7 cellular contexts compared by ENCODE assay signal in the genomic region with DNA sequence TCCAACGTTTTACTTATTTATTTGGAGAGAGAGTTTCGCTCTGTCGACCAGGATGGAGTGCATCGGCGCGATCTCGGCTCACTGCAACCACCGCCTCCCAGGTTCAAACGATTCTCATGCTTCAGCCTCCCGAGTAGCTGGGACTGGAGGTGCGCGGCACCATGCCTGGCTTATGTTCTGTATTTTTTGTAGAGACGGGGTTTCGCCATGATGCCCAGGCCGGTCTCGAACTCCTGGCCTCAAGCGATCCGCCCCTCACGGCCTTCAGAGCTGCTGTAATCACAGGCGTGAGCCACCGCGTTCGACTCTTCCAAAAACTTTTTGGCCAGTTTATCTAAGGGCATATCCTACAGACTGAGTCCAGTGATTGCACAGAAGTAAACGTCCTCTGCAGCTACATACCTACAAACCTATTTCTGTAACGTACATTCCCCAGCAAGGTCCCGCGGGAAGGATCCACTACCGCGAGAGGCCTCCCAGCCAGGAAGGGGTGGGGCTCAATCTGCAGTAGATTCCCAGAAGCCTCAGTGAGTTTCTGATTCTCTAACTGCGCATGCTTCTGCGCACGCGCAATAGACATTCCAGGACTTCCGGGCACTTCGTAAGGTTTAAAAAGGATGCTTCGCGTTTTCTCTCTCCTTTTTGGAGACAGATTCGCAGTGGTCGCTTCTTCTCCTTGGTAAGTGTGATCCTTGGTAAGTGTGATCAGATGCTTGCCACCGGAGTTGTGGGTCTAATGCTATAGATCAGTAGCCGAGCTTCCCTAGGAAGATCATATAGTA. TPM values are rescaled to one million over a fixed set of nuclear protein-coding genes. Genes with fewer than 3 reads are reported as not detected.
DNase-seq lines count a peak whose midpoint lies in the region; ATAC-seq, FAIRE-seq and TF ChIP-seq lines count a peak whose summit lies in the region.

A gene with protein sequence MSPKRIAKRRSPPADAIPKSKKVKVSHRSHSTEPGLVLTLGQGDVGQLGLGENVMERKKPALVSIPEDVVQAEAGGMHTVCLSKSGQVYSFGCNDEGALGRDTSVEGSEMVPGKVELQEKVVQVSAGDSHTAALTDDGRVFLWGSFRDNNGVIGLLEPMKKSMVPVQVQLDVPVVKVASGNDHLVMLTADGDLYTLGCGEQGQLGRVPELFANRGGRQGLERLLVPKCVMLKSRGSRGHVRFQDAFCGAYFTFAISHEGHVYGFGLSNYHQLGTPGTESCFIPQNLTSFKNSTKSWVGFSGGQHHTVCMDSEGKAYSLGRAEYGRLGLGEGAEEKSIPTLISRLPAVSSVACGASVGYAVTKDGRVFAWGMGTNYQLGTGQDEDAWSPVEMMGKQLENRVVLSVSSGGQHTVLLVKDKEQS (plus strand): TSS at position 638 of the 782 bp plus-strand sequence. CDS start 23,824 bp downstream, outside the sequence.

- WGBS in body of pancreas, 2 donors: 0 to 2% methylated on average over 14 to 41 of the region's 41 CpGs

- intact Hi-C loops in body of pancreas (cut with DNase I) (loop anchor here (10.0 kb wide), 1 partner anchor 261 kb away; no protein-coding TSS in a partner anchor), gastrocnemius medialis (cut with DNase I; ENCODE audit: low total_unique reads) (loop anchor here (2.0 to 5.0 kb wide), 3 partner anchors 47 to 258 kb away; a partner anchor contains a TSS)

- peak within 1 kb of the TSS; percentile 84 to 86 for H3K4me3 ChIP-seq in body of pancreas
- H3K4me3 ChIP-seq in gastrocnemius medialis: peak within 1 kb of the TSS; percentile 67 to 83 (median 75)

- no peaks in the 10 kb centered on the region for H3K9me3 ChIP-seq in body of pancreas
- no peaks in the 10 kb centered on the region for H3K9me3 ChIP-seq in gastrocnemius medialis

- peak; percentile 99 for DNase-seq in NCI-H2107 treated with DMSO at 0.1 percent for 48 hours (lab: John Stamatoyannopoulos, UW; ENCODE audit: unreplicated experiment)
- peak; percentile 97 to 99 (median 98) for DNase-seq in body of pancreas
- DNase-seq in iPS DF 4.7 (ENCODE audit: extremely low read depth, low spot score): peak; percentile 97
- peak; percentile 96 to 98 for DNase-seq in gastrocnemius medialis

- TF ChIP-seq POLR2A in body of pancreas (IDR thresholded peaks at IDR 0.05): peak; percentile 70 to 98 (median 97)
- TF ChIP-seq POLR2A in gastrocnemius medialis (IDR thresholded peaks at IDR 0.05): peak; percentile 90 to 94

- in situ Hi-C loops in gastrocnemius medialis (cut with MboI; ENCODE audit: low sequenced_read_pairs in 4 of 4): loop anchor here in 3 of 4 donors (5.0 to 25.0 kb wide), 4 partner anchors 47 to 382 kb away; a partner anchor contains a TSS

- FAIRE-seq in TTC549 (lab: Jason Lieb, UNC): peak; percentile 91

- peaks cover 0 to 8% of the 10 kb centered on the region in 2 donors for H3K36me3 ChIP-seq in body of pancreas (replicated peaks in 1 of 2; ENCODE audit: insufficient read depth in 1 of 2, low read depth in 2 of 2)
- H3K36me3 ChIP-seq in gastrocnemius medialis: peaks cover 0 to 27% of the 10 kb centered on the region in 2 donors

- H3K4me1 ChIP-seq in body of pancreas: peaks cover 46% of the 10 kb centered on the region
- H3K4me1 ChIP-seq in gastrocnemius medialis: peaks cover 41 to 48% of the 10 kb centered on the region in 2 donors

- TF ChIP-seq CTCF in body of pancreas (IDR thresholded peaks at IDR 0.05) (no peak), gastrocnemius medialis (IDR thresholded peaks at IDR 0.05 in 4 of 5, conservative IDR thresholded peaks at IDR 0.05 in 1 of 5) (no peak)

- ATAC-seq in GM18519 (IDR thresholded peaks at IDR 0.05; ENCODE audit: low FRiP score, unreplicated experiment) (peak; percentile 67), HG03060 (IDR thresholded peaks at IDR 0.05; ENCODE audit: low read depth, unreplicated experiment) (peak; percentile 47), body of pancreas (peak; percentile 96), gastrocnemius medialis (peak; percentile 96 to 97)

- H3K27ac ChIP-seq in body of pancreas: peak within 1 kb of the TSS; percentile 79 to 87 (median 84)
- peak within 1 kb of the TSS; percentile 78 to 93 (median 86) for H3K27ac ChIP-seq in gastrocnemius medialis

- no peaks in the 10 kb centered on the region for H3K27me3 ChIP-seq in body of pancreas
- H3K27me3 ChIP-seq in gastrocnemius medialis: no peaks in the 10 kb centered on the region

RNA-seq across cellular contexts. Expression of the gene that starts here (rescaled TPM):
- total RNA-seq in body of pancreas: 10 to 100 TPM; 10.1 to 23.4 TPM
- total RNA-seq in gastrocnemius medialis: 10 to 100 TPM in 2 of 4 donors, 1 to 10 TPM in 2; 6.1 to 24.5 (median 13.7) TPM

Comparison
In these comparisons a context has a peak if more than half of its experiments do, and no peak if none do; other contexts are left out.
1. Peak in every context shown above with its lines: DNase-seq, ATAC-seq, H3K4me3 ChIP-seq and H3K27ac ChIP-seq.